ENCODE assay signal across 37 cellular contexts in the genomic region with DNA sequence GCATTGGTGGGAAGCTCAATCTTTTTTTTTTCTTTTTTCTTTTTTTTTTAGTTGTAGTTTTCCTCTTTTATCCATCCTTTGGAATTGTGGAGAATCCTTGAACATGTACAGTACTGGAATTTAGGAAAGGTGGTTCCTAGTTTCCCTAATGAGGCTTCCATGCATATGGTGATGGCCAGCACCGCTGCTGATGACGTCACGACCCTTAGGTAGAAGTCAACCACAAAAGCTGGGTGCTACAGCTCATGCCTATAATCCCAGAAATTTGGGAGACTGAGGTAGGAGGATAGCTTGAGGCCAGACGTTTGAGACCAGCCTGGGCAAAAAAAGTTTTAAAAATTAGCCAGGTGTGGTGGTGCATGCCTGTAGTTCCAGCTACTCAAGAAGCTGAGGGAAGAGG.
"Had no signal": no experiment of that assay in that cellular context is flagged by ENCODE, and none has a peak within 500 bp of the region (broad histone marks: within the 10 kb centered on the region; RNA-seq: fewer than 3 reads in every experiment).

No MANE protein-coding gene starts in this region.

- H3K27ac ChIP-seq: adrenal gland, ascending aorta, WERI-Rb-1 had no signal

- H3K9me3 Mint-ChIP-seq: activated CD4-positive, alpha-beta memory T cell treated with anti-CD3 and anti-CD28 coated beads, Interleukin-2, amount 10 ng/mL, durations not matched to agents 7 days and 5 days; activated CD4-positive, alpha-beta T cell treated with anti-CD3 and anti-CD28 coated beads, Interleukin-2, amount 10 ng/mL, durations not matched to agents 7 days and 5 days; activated naive CD4-positive, alpha-beta T cell treated with anti-CD3 and anti-CD28 coated beads for 36 hours; activated naive CD4-positive, alpha-beta T cell treated with anti-CD3 and anti-CD28 coated beads, Interleukin-2, amount 50 U/mL, for 72 hours; activated naive CD8-positive, alpha-beta T cell treated with anti-CD3 and anti-CD28 coated beads for 36 hours; activated T-cell treated with anti-CD3 and anti-CD28 coated beads, Interleukin-2, amount 50 U/mL, for 4 hours; activated T-cell treated with anti-CD3 and anti-CD28 coated beads, Interleukin-2, amount 50 U/mL, for 72 hours; activated T-helper 1 cell treated with anti-CD3 and anti-CD28 coated beads, Interleukin-12 subunit alpha, Interleukin-12 subunit beta, Interleukin-2, Interleukin-4 antibody, amounts not matched to agents 30 ng/mL and 10 ng/mL and 1 ng/mL, durations not matched to agents 14 hours and 24 hours and 36 hours; activated T-helper 17 cell treated with anti-CD3 and anti-CD28 coated beads, Interleukin-2, amount 50 U/mL, for 72 hours; T-helper 1 cell treated with Interleukin-12 subunit alpha and Interleukin-12 subunit beta and Interleukin-4 antibody, amounts not matched to agents 30 μg/mL and 1 μg/mL, for 36 hours; T-helper 2 cell treated with Interferon-gamma antibody and Interleukin-4, amounts not matched to agents 5 μg/mL and 100 μg/mL, for 36 hours; WTC11 had no signal

- H3K27ac Mint-ChIP-seq: activated CD4-positive, alpha-beta memory T cell treated with anti-CD3 and anti-CD28 coated beads, Interleukin-2, amount 10 ng/mL, durations not matched to agents 7 days and 5 days; activated CD4-positive, alpha-beta T cell treated with anti-CD3 and anti-CD28 coated beads for 36 hours; activated CD4-positive, alpha-beta T cell treated with anti-CD3 and anti-CD28 coated beads, Interleukin-2, amount 10 ng/mL, durations not matched to agents 7 days and 5 days; activated naive CD4-positive, alpha-beta T cell treated with anti-CD3 and anti-CD28 coated beads for 36 hours; activated naive CD4-positive, alpha-beta T cell treated with anti-CD3 and anti-CD28 coated beads, Interleukin-2, amount 50 U/mL, for 72 hours; activated naive CD8-positive, alpha-beta T cell treated with anti-CD3 and anti-CD28 coated beads for 36 hours; activated T-cell treated with anti-CD3 and anti-CD28 coated beads, Interleukin-2, amount 50 U/mL, for 72 hours; activated T-helper 1 cell treated with anti-CD3 and anti-CD28 coated beads, Interleukin-12 subunit alpha, Interleukin-12 subunit beta, Interleukin-2, Interleukin-4 antibody, amounts not matched to agents 30 ng/mL and 10 ng/mL and 1 ng/mL, durations not matched to agents 14 hours and 24 hours and 36 hours; activated T-helper 17 cell treated with anti-CD3 and anti-CD28 coated beads, Interleukin-2, amount 50 U/mL, for 72 hours; brain; T-helper 1 cell treated with Interleukin-12 subunit alpha and Interleukin-12 subunit beta and Interleukin-4 antibody, amounts not matched to agents 30 μg/mL and 1 μg/mL, for 36 hours; T-helper 2 cell treated with Interferon-gamma antibody and Interleukin-4, amounts not matched to agents 5 μg/mL and 100 μg/mL, for 36 hours; WTC11 had no signal

- H3K27me3 ChIP-seq: adrenal gland, ascending aorta had no signal

- H3K4me3 Mint-ChIP-seq: activated CD4-positive, alpha-beta memory T cell treated with anti-CD3 and anti-CD28 coated beads, Interleukin-2, amount 10 ng/mL, durations not matched to agents 7 days and 5 days; activated CD4-positive, alpha-beta T cell treated with anti-CD3 and anti-CD28 coated beads for 36 hours; activated CD4-positive, alpha-beta T cell treated with anti-CD3 and anti-CD28 coated beads, Interleukin-2, amount 10 ng/mL, durations not matched to agents 7 days and 5 days; activated naive CD4-positive, alpha-beta T cell treated with anti-CD3 and anti-CD28 coated beads for 36 hours; activated naive CD8-positive, alpha-beta T cell treated with anti-CD3 and anti-CD28 coated beads for 36 hours; activated T-cell treated with anti-CD3 and anti-CD28 coated beads, Interleukin-2, amount 50 U/mL, for 4 hours; activated T-cell treated with anti-CD3 and anti-CD28 coated beads, Interleukin-2, amount 50 U/mL, for 72 hours; activated T-helper 1 cell treated with anti-CD3 and anti-CD28 coated beads, Interleukin-12 subunit alpha, Interleukin-12 subunit beta, Interleukin-2, Interleukin-4 antibody, amounts not matched to agents 30 ng/mL and 10 ng/mL and 1 ng/mL, durations not matched to agents 14 hours and 24 hours and 36 hours; activated T-helper 17 cell treated with anti-CD3 and anti-CD28 coated beads, Interleukin-2, amount 50 U/mL, for 72 hours; brain; T-helper 1 cell treated with Interleukin-12 subunit alpha and Interleukin-12 subunit beta and Interleukin-4 antibody, amounts not matched to agents 30 μg/mL and 1 μg/mL, for 36 hours; T-helper 2 cell treated with Interferon-gamma antibody and Interleukin-4, amounts not matched to agents 5 μg/mL and 100 μg/mL, for 36 hours; WTC11 had no signal

- H3K4me1 Mint-ChIP-seq: activated CD4-positive, alpha-beta memory T cell treated with anti-CD3 and anti-CD28 coated beads, Interleukin-2, amount 10 ng/mL, durations not matched to agents 7 days and 5 days; activated CD4-positive, alpha-beta T cell treated with anti-CD3 and anti-CD28 coated beads for 36 hours; activated CD4-positive, alpha-beta T cell treated with anti-CD3 and anti-CD28 coated beads, Interleukin-2, amount 10 ng/mL, durations not matched to agents 7 days and 5 days; activated naive CD8-positive, alpha-beta T cell treated with anti-CD3 and anti-CD28 coated beads for 36 hours; activated T-helper 17 cell treated with anti-CD3 and anti-CD28 coated beads, Interleukin-2, amount 50 U/mL, for 72 hours had no signal

- H3K36me3 ChIP-seq: adrenal gland, ascending aorta, WERI-Rb-1 had no signal

- H3K36me3 Mint-ChIP-seq: activated naive CD4-positive, alpha-beta T cell treated with anti-CD3 and anti-CD28 coated beads, Interleukin-2, amount 50 U/mL, for 72 hours; activated naive CD8-positive, alpha-beta T cell treated with anti-CD3 and anti-CD28 coated beads for 36 hours; brain; WTC11 had no signal

- H3K27me3 Mint-ChIP-seq: brain had no signal

- H3K4me3 ChIP-seq: adrenal gland, ascending aorta had no signal

- ATAC-seq: activated CD4-positive, alpha-beta T cell treated with anti-CD3 and anti-CD28 coated beads for 36 hours; activated CD4-positive, CD25-positive, alpha-beta regulatory T cell treated with anti-CD3 and anti-CD28 coated beads, Interleukin-2, amount 50 U/mL, for 24 hours; activated naive CD4-positive, alpha-beta T cell treated with anti-CD3 and anti-CD28 coated beads, Interleukin-2, amount 50 U/mL, for 72 hours; activated T-cell treated with anti-CD3 and anti-CD28 coated beads, Interleukin-2, amount 50 U/mL, for 4 hours; activated T-cell treated with anti-CD3 and anti-CD28 coated beads, Interleukin-2, amount 50 U/mL, for 72 hours; activated T-helper 17 cell treated with anti-CD3 and anti-CD28 coated beads, Interleukin-2, amount 50 U/mL, for 72 hours; WTC11 had no signal

- DNase-seq: activated CD4-positive, alpha-beta memory T cell treated with anti-CD3 and anti-CD28 coated beads, Interleukin-2, amount 10 ng/mL, durations not matched to agents 7 days and 5 days; activated CD4-positive, alpha-beta T cell treated with anti-CD3 and anti-CD28 coated beads for 1 hour; activated CD4-positive, alpha-beta T cell treated with anti-CD3 and anti-CD28 coated beads for 36 hours; activated CD4-positive, alpha-beta T cell treated with anti-CD3 and anti-CD28 coated beads for 48 hours; activated CD4-positive, alpha-beta T cell treated with anti-CD3 and anti-CD28 coated beads, Interleukin-2, amount 10 ng/mL, durations not matched to agents 7 days and 5 days; activated CD4-positive, alpha-beta T cell treated with anti-CD3 and anti-CD28 coated beads, Interleukin-2, amount 50 U/mL, for 48 hours; activated CD4-positive, CD25-positive, alpha-beta regulatory T cell; activated CD8-positive, alpha-beta memory T cell treated with anti-CD3 and anti-CD28 coated beads, Interleukin-2, amount 50 U/mL, for 4 hours; activated effector memory CD4-positive, alpha-beta T cell treated with anti-CD3 and anti-CD28 coated beads, Interleukin-2, amount 50 U/mL, for 16 hours; activated gamma-delta T cell treated with Interleukin-2 at 50 U/mL for 16 hours; activated naive CD4-positive, alpha-beta T cell; activated naive CD4-positive, alpha-beta T cell treated with anti-CD3 and anti-CD28 coated beads for 36 hours; activated naive CD4-positive, alpha-beta T cell treated with anti-CD3 and anti-CD28 coated beads, Interleukin-2, amount 50 U/mL, for 16 hours; activated naive CD8-positive, alpha-beta T cell treated with anti-CD3 and anti-CD28 coated beads for 36 hours; activated T-cell treated with anti-CD3 and anti-CD28 coated beads for 4 hours; activated T-cell treated with anti-CD3 and anti-CD28 coated beads, Interleukin-2, amount 50 U/mL, for 1 hour; activated T-cell treated with anti-CD3 and anti-CD28 coated beads, Interleukin-2, amount 50 U/mL, for 4 hours; activated T-cell treated with anti-CD3 and anti-CD28 coated beads, Interleukin-2, amount 50 U/mL, for 72 hours; adrenal gland; amniotic stem cell; anterior cingulate cortex; central memory CD4-positive, alpha-beta T cell; T-helper 1 cell; T-helper 2 cell; T-helper 9 cell; WERI-Rb-1 had no signal

- H3K4me1 ChIP-seq: adrenal gland, ascending aorta had no signal

- H3K9me3 ChIP-seq: adrenal gland, ascending aorta had no signal

- FAIRE-seq: colon, TTC549 had no signal
